8 cellular contexts compared by ENCODE assay signal in the genomic region with DNA sequence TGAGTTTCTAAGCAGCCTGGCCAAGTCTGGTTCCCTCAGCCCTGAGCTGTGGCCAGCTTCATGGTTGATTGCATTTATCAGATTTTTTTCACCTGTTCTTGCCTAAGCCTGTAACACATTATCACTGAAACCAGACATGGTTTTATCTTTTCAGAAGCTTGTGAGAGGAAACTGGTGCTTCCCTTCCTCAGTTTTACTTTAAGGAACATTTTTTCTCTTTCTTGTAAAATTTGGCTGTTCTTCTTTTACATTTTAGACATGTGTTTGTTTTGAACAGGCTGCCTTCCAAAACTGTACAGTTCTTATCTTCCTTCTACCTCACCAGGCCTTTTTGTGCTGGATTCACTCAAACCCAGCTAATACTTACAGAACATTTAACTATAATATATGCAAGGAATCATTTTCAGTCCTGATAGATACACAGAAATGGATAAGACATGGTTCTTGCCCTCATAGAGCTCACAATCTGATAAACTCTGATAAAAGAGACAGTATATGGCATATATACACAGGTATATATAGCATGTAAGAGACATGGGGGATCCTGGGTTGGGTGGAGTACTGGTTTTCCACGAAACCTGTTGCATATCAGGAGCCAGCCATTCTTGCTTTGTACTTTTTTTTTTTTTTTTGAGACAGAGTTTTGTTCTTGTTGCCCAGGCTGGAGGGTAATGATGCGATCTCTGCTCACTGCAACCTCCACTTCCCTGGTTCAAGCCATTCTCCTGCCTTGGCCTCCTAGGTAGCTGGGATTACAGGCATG. TPM values are rescaled to one million over a fixed set of nuclear protein-coding genes. Genes with fewer than 3 reads are reported as not detected.
A peak's percentile ranks its signal among the peaks of the same experiment; 100 is the strongest.
DNase-seq lines count a peak whose midpoint lies in the region; ATAC-seq, FAIRE-seq and TF ChIP-seq lines count a peak whose summit lies in the region.

No MANE protein-coding gene starts in this region.

- H3K9me3 Mint-ChIP-seq in CD8-positive, alpha-beta T cell, result no peaks in the 10 kb centered on the region
- no peaks in the 10 kb centered on the region for H3K9me3 Mint-ChIP-seq in activated naive CD8-positive, alpha-beta T cell treated with anti-CD3 and anti-CD28 coated beads for 36 hours

- H3K4me1 ChIP-seq in CD8-positive, alpha-beta T cell (ENCODE audit: insufficient read depth, low read length), result no peaks in the 10 kb centered on the region
- peaks cover 8 to 20% of the 10 kb centered on the region in 2 donors for H3K4me1 ChIP-seq in kidney (ENCODE audit: control insufficient read depth in 1 of 2, insufficient read depth in 1 of 2, low read depth in 1 of 2, low read length in 2 of 2)

- no peak overlapping the region for H3K4me3 Mint-ChIP-seq in CD8-positive, alpha-beta T cell
- no peak overlapping the region for H3K4me3 Mint-ChIP-seq in activated naive CD8-positive, alpha-beta T cell treated with anti-CD3 and anti-CD28 coated beads for 36 hours

- no peak for ATAC-seq in CD8-positive, alpha-beta T cell

- in situ Hi-C loops in KBM-7 (cut with MboI; ENCODE audit: low pct_unique_long_range_greater_than_20kb, low sequenced_read_pairs), result no loop called here

- H3K4me3 ChIP-seq in CD8-positive, alpha-beta T cell (ENCODE audit: low read depth, low read length), result no peak overlapping the region
- H3K4me3 ChIP-seq in fibroblast of the aortic adventitia (ENCODE audit: low read depth, low read length) (no peak overlapping the region), kidney (ENCODE audit: low read length in 2 of 2) (no peak overlapping the region)

- no peak overlapping the region for H3K27ac ChIP-seq in CD8-positive, alpha-beta T cell (ENCODE audit: low read depth, low read length)
- H3K27ac ChIP-seq in kidney (ENCODE audit: low read depth in 2 of 2, low read length in 2 of 2), result no peak overlapping the region

- FAIRE-seq in kidney (lab: Jason Lieb, UNC), result no peak

- peak overlapping the region; percentile 43 for H3K27ac Mint-ChIP-seq in CD8-positive, alpha-beta T cell
- H3K27ac Mint-ChIP-seq in activated naive CD8-positive, alpha-beta T cell treated with anti-CD3 and anti-CD28 coated beads for 36 hours, result no peak overlapping the region

- intact Hi-C loops in CD8-positive, alpha-beta T cell (cut with DNase I, micrococcal nuclease), result no loop called here
- intact Hi-C loops in kidney (cut with DNase I), result no loop called here

- H3K27me3 Mint-ChIP-seq in CD8-positive, alpha-beta T cell (ENCODE audit: low read depth), result no peaks in the 10 kb centered on the region
- H3K27me3 Mint-ChIP-seq in activated naive CD8-positive, alpha-beta T cell treated with anti-CD3 and anti-CD28 coated beads for 36 hours, result no peaks in the 10 kb centered on the region

- POLR2A ChIA-PET in CD8-positive, alpha-beta T cell (lab: Charles Lee), result interaction anchor here (0.6 to 1.7 kb wide), 4 partner anchors 10 to 55 kb away, joined by 3 to 6 read pairs (median 4); no protein-coding TSS in a partner anchor

- no peak overlapping the region for H3K9ac ChIP-seq in kidney (ENCODE audit: low read length in 2 of 2)

- H3K36me3 ChIP-seq in CD8-positive, alpha-beta T cell (ENCODE audit: insufficient read depth, low read length), result no peaks in the 10 kb centered on the region
- H3K36me3 ChIP-seq in kidney (ENCODE audit: control insufficient read depth in 1 of 2, insufficient read depth in 2 of 2, low read length in 2 of 2), result no peaks in the 10 kb centered on the region

- H3K4me1 Mint-ChIP-seq in CD8-positive, alpha-beta T cell (ENCODE audit: low read depth), result peaks cover 9% of the 10 kb centered on the region
- peaks cover 4% of the 10 kb centered on the region for H3K4me1 Mint-ChIP-seq in activated naive CD8-positive, alpha-beta T cell treated with anti-CD3 and anti-CD28 coated beads for 36 hours

- H3K27me3 ChIP-seq in CD8-positive, alpha-beta T cell (ENCODE audit: insufficient read depth, low read length), result no peaks in the 10 kb centered on the region

- no peaks in the 10 kb centered on the region for H3K9me3 ChIP-seq in CD8-positive, alpha-beta T cell (ENCODE audit: low read length)
- peaks cover 0 to 2% of the 10 kb centered on the region in 2 donors for H3K9me3 ChIP-seq in kidney (ENCODE audit: control insufficient read depth in 1 of 2, low read length in 2 of 2)

- no peak for TF ChIP-seq CTCF in CD8-positive, alpha-beta T cell (IDR thresholded peaks at IDR 0.05)
- TF ChIP-seq CTCF in GM20000 (IDR thresholded peaks at IDR 0.05; ENCODE audit: extremely low read depth, missing control alignments) (no peak), fibroblast of the aortic adventitia (IDR thresholded peaks at IDR 0.05; ENCODE audit: insufficient read depth, low read length) (no peak), kidney (IDR thresholded peaks at IDR 0.05; ENCODE audit: borderline replicate concordance, extremely low read depth, insufficient read depth) (no peak)

- no peaks in the 10 kb centered on the region for H3K36me3 Mint-ChIP-seq in CD8-positive, alpha-beta T cell
- H3K36me3 Mint-ChIP-seq in activated naive CD8-positive, alpha-beta T cell treated with anti-CD3 and anti-CD28 coated beads for 36 hours, result peaks cover 4% of the 10 kb centered on the region

- CTCF ChIA-PET in CD8-positive, alpha-beta T cell (lab: Charles Lee), result interaction anchor here (1.0 to 1.2 kb wide), 2 partner anchors 9 to 68 kb away, joined by 3 to 4 read pairs; no protein-coding TSS in a partner anchor

- DNase-seq in CD8-positive, alpha-beta T cell, result no peak
- DNase-seq in GM20000 (ENCODE audit: low spot score) (peak; percentile 32), KBM-7 (peak; percentile 94), fibroblast of the aortic adventitia (ENCODE audit: low read depth) (peak; percentile 73), NCI-H345 (lab: John Stamatoyannopoulos, UW) (no peak), iPS-NIHi7 (ENCODE audit: extremely low spot score) (no peak), kidney (no peak)
- no peak for DNase-seq in activated naive CD8-positive, alpha-beta T cell treated with anti-CD3 and anti-CD28 coated beads for 36 hours

RNA-seq across cellular contexts. Expression of a gene that starts 44.5 kb away (rescaled TPM):
- total RNA-seq in CD8-positive, alpha-beta T cell, result 1 to 10 TPM; 1.7 to 2.0 TPM
- total RNA-seq in fibroblast of the aortic adventitia (ENCODE audit: low replicate concordance) (9.5 and 14.5 TPM in 2 replicates), kidney (23.1 TPM)
- 1 to 10 TPM; 5.6 to 8.3 TPM for total RNA-seq in activated naive CD8-positive, alpha-beta T cell treated with anti-CD3 and anti-CD28 coated beads for 36 hours
- 10.8 TPM for polyA plus RNA-seq in kidney (ENCODE audit: insufficient read depth, low read depth, low replicate concordance)

RNA-seq across cellular contexts. Expression of a gene that starts 58.4 kb away (rescaled TPM):
- total RNA-seq in CD8-positive, alpha-beta T cell, result 10 to 100 TPM; 60.1 to 60.8 TPM
- 21.7 and 22.4 TPM in 2 replicates for total RNA-seq in fibroblast of the aortic adventitia (ENCODE audit: low replicate concordance)
- total RNA-seq in activated naive CD8-positive, alpha-beta T cell treated with anti-CD3 and anti-CD28 coated beads for 36 hours, result 10 to 100 TPM; 58.3 to 58.4 TPM
- 60.0 TPM for total RNA-seq in kidney
- polyA plus RNA-seq in kidney (ENCODE audit: insufficient read depth, low read depth, low replicate concordance), result 32.6 TPM

Comparison
In these comparisons a context has a peak if more than half of its experiments do, and no peak if none do; other contexts are left out.
1. DNase-seq: peak in GM20000 (single experiment), KBM-7 (single experiment) and fibroblast of the aortic adventitia (single experiment); none in CD8-positive, alpha-beta T cell (0 of 7), NCI-H345 (single experiment), activated naive CD8-positive, alpha-beta T cell treated with anti-CD3 and anti-CD28 coated beads for 36 hours (single experiment), iPS-NIHi7 (single experiment) and kidney (single experiment).